ENCODE assay signal across 11 cellular contexts in the genomic region with DNA sequence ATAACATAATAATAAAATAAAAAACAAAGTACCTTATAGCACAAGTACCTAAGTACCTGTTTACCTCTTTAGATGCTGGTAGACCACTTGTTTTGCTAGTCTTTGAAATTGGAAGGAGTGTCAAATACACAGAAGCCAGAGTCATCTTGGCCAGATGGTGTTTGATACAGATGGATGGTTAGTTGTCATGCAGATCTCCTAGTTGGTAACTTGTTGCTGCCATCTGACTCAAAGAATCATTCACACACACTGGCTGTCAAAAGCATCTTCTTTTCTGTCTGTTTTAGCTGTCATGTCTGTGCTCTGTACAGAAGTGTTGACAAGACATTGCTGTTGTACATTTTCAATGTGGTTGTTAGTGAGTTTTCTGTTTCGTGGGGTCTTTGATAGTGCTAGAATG. TPM values are rescaled to one million over a fixed set of nuclear protein-coding genes. Genes with fewer than 3 reads are reported as not detected.
DNase-seq lines count a peak whose midpoint lies in the region; ATAC-seq and TF ChIP-seq lines count a peak whose summit lies in the region.
"Had no signal": no experiment of that assay in that cellular context is flagged by ENCODE, and none has a peak within 500 bp of the region (broad histone marks: within the 10 kb centered on the region; RNA-seq: fewer than 3 reads in every experiment).

No MANE protein-coding gene starts in this region.

- in situ Hi-C loops in IMR-90 (cut with MboI; ENCODE audit: low sequenced_read_pairs): no loop called here

- H3K4me3 ChIP-seq in HEK293 (ENCODE audit: low read depth, low read length): no peak overlapping the region
- H3K4me3 ChIP-seq in IMR-90 (ENCODE audit: insufficient read depth, low read depth, low read length): no peak overlapping the region
- H3K4me3 ChIP-seq: coronary artery had no signal

- H4K8ac ChIP-seq in IMR-90 (ENCODE audit: low read depth in 2 of 2, low read length in 2 of 2): 0 out of 4 replicates have a peak overlapping the region, but pooled peaks of 1 of the 2 experiments have one; percentile 47

- dilution Hi-C loops in IMR-90 (cut with HindIII; ENCODE audit: low sequenced_read_pairs, unreplicated experiment): no loop called here

- peak overlapping the region; percentile 12 to 93 (median 72) for H3K27ac Mint-ChIP-seq in naive B cell
- no peak overlapping the region for H3K27ac Mint-ChIP-seq in chondrocyte (ENCODE audit: unreplicated experiment)

- no peaks in the 10 kb centered on the region for H3K9me1 ChIP-seq in IMR-90 (ENCODE audit: insufficient read depth, low read length)

- H3K36me3 Mint-ChIP-seq in naive B cell (peaks cover 15 to 18% of the 10 kb centered on the region in 2 donors), chondrocyte (ENCODE audit: low read depth) (peaks cover 12% of the 10 kb centered on the region)

- H2BK15ac ChIP-seq in IMR-90 (ENCODE audit: low read depth, low read length): no peak overlapping the region

- TF ChIP-seq RAD21 in IMR-90 (IDR thresholded peaks at IDR 0.05; ENCODE audit: low read length): no peak

- H2AK9ac ChIP-seq in IMR-90 (replicated peaks; ENCODE audit: low read depth, low read length, poor library complexity): no peak overlapping the region

- CTCF ChIA-PET in HEK293 (lab: Yijun Ruan, JAX) (interaction anchor here (0.6 kb wide), 1 partner anchor 500 kb away, joined by 4 read pairs; no protein-coding TSS in a partner anchor), IMR-90 (lab: Yijun Ruan, JAX) (interaction anchor here (0.6 kb wide), 1 partner anchor 25 kb away, joined by 3 read pairs; no protein-coding TSS in a partner anchor)

- H2AFZ ChIP-seq in IMR-90 (replicated peaks; ENCODE audit: low read length, poor library complexity): no peak overlapping the region

- no peak overlapping the region for H3K9ac ChIP-seq in IMR-90 (ENCODE audit: low read depth, low read length)

- H4K5ac ChIP-seq in IMR-90 (ENCODE audit: low read depth, low read length): no peak overlapping the region

- no peak overlapping the region for H2AK5ac ChIP-seq in IMR-90 (ENCODE audit: low read depth, low read length)

- H3K27me3 Mint-ChIP-seq in naive B cell (no peaks in the 10 kb centered on the region), chondrocyte (ENCODE audit: low read depth) (no peaks in the 10 kb centered on the region)

- no peak overlapping the region for H3K18ac ChIP-seq in IMR-90 (ENCODE audit: low read depth, low read length)

- intact Hi-C loops in IMR-90 (cut with micrococcal nuclease): no loop called here

- POLR2A ChIA-PET in HEK293 (lab: Yijun Ruan, JAX) (no interaction called here), IMR-90 (lab: Charles Lee; ENCODE audit: unreplicated experiment) (no interaction called here)

- no peaks in the 10 kb centered on the region for H3K9me3 Mint-ChIP-seq in naive B cell
- H3K9me3 Mint-ChIP-seq in chondrocyte (ENCODE audit: low read depth): no peaks in the 10 kb centered on the region

- H4K20me1 ChIP-seq in IMR-90 (ENCODE audit: insufficient read depth, low read length): peaks cover 4% of the 10 kb centered on the region

- WGBS in IMR-90 (ENCODE audit: extremely low coverage in 2 of 2, insufficient read length in 1 of 2), 2 experiments: no CpG with 5 or more reads among the region's 1 CpG

- peak overlapping the region; percentile 78; the same call in 1 of the 2 replicates for H3K23ac ChIP-seq in IMR-90 (ENCODE audit: low read depth, low read length)

- H3K9me3 ChIP-seq in HEK293 (ENCODE audit: control insufficient read depth, insufficient read depth, low read depth, low read length) (no peaks in the 10 kb centered on the region), IMR-90 (ENCODE audit: control insufficient read depth, insufficient read depth, low read length) (no peaks in the 10 kb centered on the region)

- H2BK20ac ChIP-seq in IMR-90 (ENCODE audit: low read depth, low read length): no peak overlapping the region

- H3K4me1 Mint-ChIP-seq in naive B cell (peaks cover 19 to 53% (median 43%) of the 10 kb centered on the region in 3 donors), chondrocyte (ENCODE audit: low read depth) (peaks cover 15% of the 10 kb centered on the region)

- ATAC-seq in GM18868 (IDR thresholded peaks at IDR 0.05; ENCODE audit: unreplicated experiment) (peak; percentile 86), IMR-90 (ENCODE audit: low read depth) (no peak), naive B cell (ENCODE audit: low read depth in 2 of 2) (peak; percentile 93 to 95)

- H3K36me3 ChIP-seq in HEK293 (ENCODE audit: control insufficient read depth in 2 of 2, insufficient read depth in 1 of 2, low read length in 2 of 2): peaks cover 0 to 15% of the 10 kb centered on the region in 2 experiments; a peak in 2 of 3 replicates
- H3K36me3 ChIP-seq in IMR-90 (ENCODE audit: control insufficient read depth, insufficient read depth, low read length): peaks cover 8% of the 10 kb centered on the region

- no peak for TF ChIP-seq POLR2A in IMR-90 (IDR thresholded peaks at IDR 0.05; ENCODE audit: low read depth, low read length)

- H3K79me1 ChIP-seq in IMR-90 (ENCODE audit: low read depth in 1 of 2, low read length in 2 of 2): peaks cover 26 to 28% of the 10 kb centered on the region in 2 experiments

- H3K4me2 ChIP-seq in IMR-90 (ENCODE audit: low read depth, low read length): no peak overlapping the region

- no peak for TF ChIP-seq CTCF in HEK293 (tag by site-specific recombination; IDR thresholded peaks at IDR 0.05)
- TF ChIP-seq CTCF in IMR-90 (conservative IDR thresholded peaks at IDR 0.05; ENCODE audit: low read depth, low read length): no peak
- no peak for TF ChIP-seq CTCF in chondrocyte (IDR thresholded peaks at IDR 0.05)

- H4K91ac ChIP-seq in IMR-90 (ENCODE audit: insufficient read depth, low read depth, low read length): no peak overlapping the region

- no peak overlapping the region for H2BK5ac ChIP-seq in IMR-90 (ENCODE audit: low read depth, low read length, poor library complexity, severe bottlenecking)

- H3K4me1 ChIP-seq in HEK293 (ENCODE audit: control insufficient read depth, insufficient read depth, low read length): no peaks in the 10 kb centered on the region
- no peaks in the 10 kb centered on the region for H3K4me1 ChIP-seq in IMR-90 (ENCODE audit: control insufficient read depth, insufficient read depth, low read length)

- H3K56ac ChIP-seq in IMR-90 (ENCODE audit: extremely low read depth, insufficient read depth, low read length): no peak overlapping the region

- DNase-seq in IMR-90 (no peak), naive B cell (peak; percentile 35), putamen (ENCODE audit: low spot score) (no peak), COLO829 (ENCODE audit: low spot score) (no peak), chondrocyte (ENCODE audit: low spot score) (no peak), AML-193 (lab: John Stamatoyannopoulos, UW) (no peak)
- DNase-seq: islet precursor cell, NCI-H1417 had no signal

- 0 out of 2 replicates have a peak overlapping the region, but pooled peaks have one; percentile 49 for H3K14ac ChIP-seq in IMR-90 (replicated peaks; ENCODE audit: low read depth, low read length)

- no peaks in the 10 kb centered on the region for H3K27me3 ChIP-seq in IMR-90 (ENCODE audit: control insufficient read depth, insufficient read depth, low read length)

- peak overlapping the region in 4 of 8 donors; percentile 5 to 36 (median 21) for H3K4me3 Mint-ChIP-seq in naive B cell
- no peak overlapping the region for H3K4me3 Mint-ChIP-seq in chondrocyte (ENCODE audit: unreplicated experiment)

- H3K27ac ChIP-seq in HEK293 (ENCODE audit: extremely low read depth, low read depth, low read length) (no peak overlapping the region), IMR-90 (ENCODE audit: insufficient read depth, low read length) (no peak overlapping the region)
- H3K27ac ChIP-seq: coronary artery had no signal

- H3K4ac ChIP-seq in IMR-90 (ENCODE audit: low read depth, low read length): no peak overlapping the region

- H2BK120ac ChIP-seq in IMR-90 (ENCODE audit: low read depth, low read length): no peak overlapping the region

- BruUV-seq in IMR-90 (replicated peaks; lab: Mats Ljungman, UMichigan): no TSS peak

TF ChIP-seq in HEK293, 187 proteins besides CTCF, POLR2A, EP300 and RAD21:
- TF ChIP-seq ZBTB21 (tag by site-specific recombination; IDR thresholded peaks at IDR 0.05) (no peak), WT1 (tag by site-specific recombination; IDR thresholded peaks at IDR 0.05) (no peak), SCRT2 (tag by site-specific recombination; IDR thresholded peaks at IDR 0.05) (0 out of 2 replicates have a peak, but pooled peaks have one; percentile 36)
TF ChIP-seq in HEK293: peak in this region for 1.

TF ChIP-seq in IMR-90, 13 proteins besides CTCF, POLR2A, EP300 and RAD21:
- TF ChIP-seq, protein P1, sequence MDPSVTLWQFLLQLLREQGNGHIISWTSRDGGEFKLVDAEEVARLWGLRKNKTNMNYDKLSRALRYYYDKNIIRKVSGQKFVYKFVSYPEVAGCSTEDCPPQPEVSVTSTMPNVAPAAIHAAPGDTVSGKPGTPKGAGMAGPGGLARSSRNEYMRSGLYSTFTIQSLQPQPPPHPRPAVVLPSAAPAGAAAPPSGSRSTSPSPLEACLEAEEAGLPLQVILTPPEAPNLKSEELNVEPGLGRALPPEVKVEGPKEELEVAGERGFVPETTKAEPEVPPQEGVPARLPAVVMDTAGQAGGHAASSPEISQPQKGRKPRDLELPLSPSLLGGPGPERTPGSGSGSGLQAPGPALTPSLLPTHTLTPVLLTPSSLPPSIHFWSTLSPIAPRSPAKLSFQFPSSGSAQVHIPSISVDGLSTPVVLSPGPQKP (IDR thresholded peaks at IDR 0.05; ENCODE audit: borderline replicate concordance, low read depth, low read length): no peak
- TF ChIP-seq MAZ (IDR thresholded peaks at IDR 0.05; ENCODE audit: borderline replicate concordance, low read depth, low read length) (no peak), MAFK (IDR thresholded peaks at IDR 0.05; ENCODE audit: low read depth, low read length) (no peak), FOS (IDR thresholded peaks at IDR 0.05; ENCODE audit: low read depth, low read length) (no peak), USF2 (IDR thresholded peaks at IDR 0.05; ENCODE audit: low read depth, low read length) (no peak), MXI1 (IDR thresholded peaks at IDR 0.05; ENCODE audit: borderline replicate concordance, low read depth, low read length) (no peak)

RNA-seq across cellular contexts. Expression of gene TANK, which starts 39.7 kb away (rescaled TPM):
- 41.9 and 46.4 TPM in 2 replicates for total RNA-seq in IMR-90 (2012; rRNA removed)
- 24.8 and 25.4 TPM in 2 replicates for polyA plus RNA-seq in IMR-90 (2012; rRNA removed)
- polyA plus RNA-seq in IMR-90 (2012; cell fraction: cytosol; rRNA removed): 8.1 and 12.2 TPM in 2 replicates
- polyA plus RNA-seq in IMR-90 (2012; cell fraction: nucleus; rRNA removed; ENCODE audit: low replicate concordance): 5.6 and 36.1 TPM in 2 replicates
- polyA plus RNA-seq in naive B cell (ENCODE audit: low read depth in 6 of 6): 100 to 1,000 TPM; 132 to 167 (median 136) TPM
- total RNA-seq in chondrocyte: 45.4 to 68.5 TPM (median 45.6 TPM) in 3 replicates
